ENCODE assay signal across 14 cellular contexts in genomic region chr10:72083234-72084093, GRCh38. TPM values are rescaled to one million over a fixed set of nuclear protein-coding genes. Genes with fewer than 3 reads are reported as not detected.
DNase-seq lines count a peak whose midpoint lies in the region; ATAC-seq lines count a peak whose summit lies in the region.
"Had no signal": no experiment of that assay in that cellular context is flagged by ENCODE, and none has a peak within 500 bp of the region (broad histone marks: within the 10 kb centered on the region; RNA-seq: fewer than 3 reads in every experiment).

No MANE protein-coding gene starts in this region.

- POLR2A ChIA-PET in activated CD4-positive, alpha-beta T cell treated with anti-CD3 and anti-CD28 coated beads, Interleukin-2, amount 10 ng/mL, durations not matched to agents 7 days and 5 days (lab: Charles Lee), result no interaction called here

- no peak for ATAC-seq in HG03439 (IDR thresholded peaks at IDR 0.05; ENCODE audit: unreplicated experiment)
- ATAC-seq: esophagus mucosa had no signal

- H3K4me3 Mint-ChIP-seq in activated CD4-positive, alpha-beta T cell treated with anti-CD3 and anti-CD28 coated beads, Interleukin-2, amount 10 ng/mL, durations not matched to agents 7 days and 5 days, result peak overlapping the region; percentile 79

- DNase-seq in activated naive CD4-positive, alpha-beta T cell treated with Interleukin-2 at 50 U/mL for 16 hours, result peak; percentile 69
- DNase-seq in activated naive CD4-positive, alpha-beta T cell (lab: John Stamatoyannopoulos, UW), result no peak
- DNase-seq in activated CD4-positive, alpha-beta T cell treated with anti-CD3 and anti-CD28 coated beads, Interleukin-2, amount 10 ng/mL, durations not matched to agents 7 days and 5 days, result no peak
- DNase-seq in cerebellar cortex (ENCODE audit: low spot score) (peak; percentile 6), NCI-H2081 (lab: John Stamatoyannopoulos, UW) (no peak), SHP77 (lab: John Stamatoyannopoulos, UW) (no peak)
- DNase-seq in stimulated activated CD8-positive, alpha-beta memory T cell treated with anti-CD3 and anti-CD28 coated beads, Interleukin-7, amount 100 ng/mL, for 4 hours (ENCODE audit: low read depth in 2 of 2), result peak; percentile 31 to 46
- DNase-seq: AML-193, hypothalamus, KG1, mesenchymal stem cell, SJCRH30 had no signal

- no peaks in the 10 kb centered on the region for H3K9me3 Mint-ChIP-seq in activated CD4-positive, alpha-beta T cell treated with anti-CD3 and anti-CD28 coated beads, Interleukin-2, amount 10 ng/mL, durations not matched to agents 7 days and 5 days

- CTCF ChIA-PET in activated CD4-positive, alpha-beta T cell treated with anti-CD3 and anti-CD28 coated beads, Interleukin-2, amount 10 ng/mL, durations not matched to agents 7 days and 5 days (lab: Charles Lee), result interaction anchor here (0.6 to 1.4 kb wide), 4 partner anchors 11 to 288 kb away, joined by 3 to 4 read pairs (median 3); no protein-coding TSS in a partner anchor

- H3K4me1 Mint-ChIP-seq in activated CD4-positive, alpha-beta T cell treated with anti-CD3 and anti-CD28 coated beads, Interleukin-2, amount 10 ng/mL, durations not matched to agents 7 days and 5 days, result peaks cover 80% of the 10 kb centered on the region

- peak overlapping the region; percentile 77 for H3K27ac Mint-ChIP-seq in activated CD4-positive, alpha-beta T cell treated with anti-CD3 and anti-CD28 coated beads, Interleukin-2, amount 10 ng/mL, durations not matched to agents 7 days and 5 days

- H3K27me3 Mint-ChIP-seq in activated CD4-positive, alpha-beta T cell treated with anti-CD3 and anti-CD28 coated beads, Interleukin-2, amount 10 ng/mL, durations not matched to agents 7 days and 5 days, result no peaks in the 10 kb centered on the region

- peaks cover 67% of the 10 kb centered on the region for H3K36me3 Mint-ChIP-seq in activated CD4-positive, alpha-beta T cell treated with anti-CD3 and anti-CD28 coated beads, Interleukin-2, amount 10 ng/mL, durations not matched to agents 7 days and 5 days (ENCODE audit: low read depth)

RNA-seq across cellular contexts. Expression of gene SPOCK2, which starts 4.9 kb away (rescaled TPM):
- total RNA-seq in activated CD4-positive, alpha-beta T cell treated with anti-CD3 and anti-CD28 coated beads, Interleukin-2, amount 10 ng/mL, durations not matched to agents 7 days and 5 days, result 100 to 1,000 TPM; 423 to 424 TPM

Comparison
In these comparisons a context has a peak if more than half of its experiments do, and no peak if none do; other contexts are left out.
1. DNase-seq: peak in activated naive CD4-positive, alpha-beta T cell treated with Interleukin-2 at 50 U/mL for 16 hours (single experiment), cerebellar cortex (single experiment) and stimulated activated CD8-positive, alpha-beta memory T cell treated with anti-CD3 and anti-CD28 coated beads, Interleukin-7, amount 100 ng/mL, for 4 hours (2 of 2); none in activated naive CD4-positive, alpha-beta T cell (0 of 4), activated CD4-positive, alpha-beta T cell treated with anti-CD3 and anti-CD28 coated beads, Interleukin-2, amount 10 ng/mL, durations not matched to agents 7 days and 5 days (single experiment), NCI-H2081 (0 of 2) and SHP77 (0 of 2).